ENCODE assay signal across 14 cellular contexts in the genomic region with DNA sequence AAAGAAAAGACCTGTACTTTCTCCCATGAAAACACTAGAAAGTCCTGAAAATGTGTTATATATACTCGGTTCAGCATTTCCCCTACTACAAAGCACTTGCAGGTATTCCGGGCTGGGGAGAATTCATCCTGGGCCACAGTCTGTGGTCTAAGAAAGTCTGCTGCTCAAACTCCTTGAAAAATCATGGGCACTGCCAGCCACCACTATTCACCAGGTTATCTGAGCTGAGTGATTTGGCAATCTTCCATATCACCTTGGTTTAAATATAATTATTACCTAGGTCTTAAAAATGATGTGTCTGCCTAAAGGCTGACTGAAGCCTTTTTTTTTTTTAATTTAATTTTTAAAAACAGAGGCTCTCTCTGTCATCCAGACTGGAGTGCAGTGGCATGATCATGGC. TPM values are rescaled to one million over a fixed set of nuclear protein-coding genes. Genes with fewer than 3 reads are reported as not detected.
A peak's percentile ranks its signal among the peaks of the same experiment; 100 is the strongest.
DNase-seq lines count a peak whose midpoint lies in the region; ATAC-seq and TF ChIP-seq lines count a peak whose summit lies in the region.
"Had no signal": no experiment of that assay in that cellular context is flagged by ENCODE, and none has a peak within 500 bp of the region (broad histone marks: within the 10 kb centered on the region; RNA-seq: fewer than 3 reads in every experiment).

No MANE protein-coding gene starts in this region.

- no peak for DNase-seq in activated CD4-positive, alpha-beta T cell treated with anti-CD3 and anti-CD28 coated beads for 36 hours
- DNase-seq in activated CD4-positive, alpha-beta T cell treated with anti-CD3 and anti-CD28 coated beads for 4 hours: no peak
- no peak for DNase-seq in adipocyte (ENCODE audit: low read depth)
- no peak for DNase-seq in psoas muscle
- no peak for DNase-seq in NCI-H1092 treated with DMSO at 0.1 percent for 48 hours (lab: John Stamatoyannopoulos, UW)
- DNase-seq: Caco-2, left ventricle myocardium inferior, natural killer cell, NCI-H2081 treated with DMSO at 0.1 percent for 48 hours, Right ventricle myocardium superior had no signal

- H3K4me1 ChIP-seq in HEK293 (ENCODE audit: control insufficient read depth, insufficient read depth, low read length): peaks cover 16% of the 10 kb centered on the region; the same call in 1 of the 2 replicates
- peaks cover 76% of the 10 kb centered on the region for H3K4me1 ChIP-seq in adipocyte (ENCODE audit: control insufficient read depth, insufficient read depth, low read length)
- H3K4me1 ChIP-seq in psoas muscle: peaks cover 65% of the 10 kb centered on the region
- H3K4me1 ChIP-seq: Caco-2 had no signal

- H3K4me3 ChIP-seq in HEK293 (ENCODE audit: low read depth, low read length) (no peak overlapping the region), adipocyte (ENCODE audit: low read length) (no peak overlapping the region), psoas muscle (no peak overlapping the region)
- H3K4me3 ChIP-seq: left ventricle myocardium inferior had no signal

- ATAC-seq in activated CD4-positive, alpha-beta T cell treated with anti-CD3 and anti-CD28 coated beads for 36 hours: no peak
- ATAC-seq in psoas muscle (peak; percentile 26 to 37 (median 32)), GM21390 (IDR thresholded peaks at IDR 0.05; ENCODE audit: unreplicated experiment) (no peak), HG02610 (IDR thresholded peaks at IDR 0.05; ENCODE audit: unreplicated experiment) (no peak)
- ATAC-seq: natural killer cell had no signal

- H3K9me3 Mint-ChIP-seq in activated CD4-positive, alpha-beta T cell treated with anti-CD3 and anti-CD28 coated beads for 36 hours (ENCODE audit: low read depth): peaks cover 2% of the 10 kb centered on the region
- H3K9me3 Mint-ChIP-seq: brain, natural killer cell had no signal

- H3K9ac ChIP-seq in adipocyte (ENCODE audit: low read length): peak overlapping the region; percentile 3

- peaks cover 84% of the 10 kb centered on the region for H3K4me1 Mint-ChIP-seq in activated CD4-positive, alpha-beta T cell treated with anti-CD3 and anti-CD28 coated beads for 36 hours

- peak overlapping the region; percentile 78 for H3K27ac Mint-ChIP-seq in activated CD4-positive, alpha-beta T cell treated with anti-CD3 and anti-CD28 coated beads for 36 hours
- H3K27ac Mint-ChIP-seq: brain had no signal

- intact Hi-C loops in activated CD4-positive, alpha-beta T cell treated with anti-CD3 and anti-CD28 coated beads for 36 hours (cut with DNase I, micrococcal nuclease): no loop called here
- intact Hi-C loops in psoas muscle (cut with DNase I): no loop called here

- H3K27me3 Mint-ChIP-seq in activated CD4-positive, alpha-beta T cell treated with anti-CD3 and anti-CD28 coated beads for 36 hours: no peaks in the 10 kb centered on the region
- H3K27me3 Mint-ChIP-seq: brain had no signal

- no peaks in the 10 kb centered on the region for H3K27me3 ChIP-seq in adipocyte (replicated peaks; ENCODE audit: control insufficient read depth, insufficient read depth, low read length)
- H3K27me3 ChIP-seq in psoas muscle (ENCODE audit: insufficient read depth in 3 of 3, low read length in 2 of 3): no peaks in the 10 kb centered on the region

- peaks cover 0 to 4% of the 10 kb centered on the region in 2 experiments; a peak in 1 of 3 replicates for H3K36me3 ChIP-seq in HEK293 (ENCODE audit: control insufficient read depth in 2 of 2, insufficient read depth in 1 of 2, low read length in 2 of 2)
- peaks cover 71% of the 10 kb centered on the region for H3K36me3 ChIP-seq in adipocyte (ENCODE audit: control insufficient read depth, insufficient read depth, low read length, severe bottlenecking)
- peaks cover 5 to 32% of the 10 kb centered on the region in 2 donors for H3K36me3 ChIP-seq in psoas muscle (ENCODE audit: insufficient read depth in 1 of 2, low read depth in 1 of 2)

- H3K27ac ChIP-seq in HEK293 (ENCODE audit: extremely low read depth, low read depth, low read length): no peak overlapping the region
- H3K27ac ChIP-seq in psoas muscle: peak overlapping the region; percentile 8
- H3K27ac ChIP-seq: left ventricle myocardium inferior had no signal

- H3K9me3 ChIP-seq in HEK293 (ENCODE audit: control insufficient read depth, insufficient read depth, low read depth, low read length) (no peaks in the 10 kb centered on the region), adipocyte (ENCODE audit: control insufficient read depth, low read length) (no peaks in the 10 kb centered on the region), psoas muscle (no peaks in the 10 kb centered on the region)
- H3K9me3 ChIP-seq: Caco-2, left ventricle myocardium inferior had no signal

- H3K4me3 Mint-ChIP-seq in activated CD4-positive, alpha-beta T cell treated with anti-CD3 and anti-CD28 coated beads for 36 hours: no peak overlapping the region
- H3K4me3 Mint-ChIP-seq: brain, natural killer cell had no signal

- CTCF ChIA-PET in activated CD4-positive, alpha-beta T cell treated with anti-CD3 and anti-CD28 coated beads for 36 hours (lab: Charles Lee): interaction anchor here (0.6 to 2.0 kb wide), 4 partner anchors 48 to 417 kb away, joined by 3 to 18 read pairs (median 3); a partner anchor contains a TSS
- CTCF ChIA-PET in HEK293 (lab: Yijun Ruan, JAX): interaction anchor here (0.6 to 2.3 kb wide), 5 partner anchors 10 to 689 kb away, joined by 3 to 8 read pairs (median 3); a partner anchor contains a TSS

- POLR2A ChIA-PET in activated CD4-positive, alpha-beta T cell treated with anti-CD3 and anti-CD28 coated beads for 36 hours (lab: Charles Lee): no interaction called here
- POLR2A ChIA-PET in HEK293 (lab: Yijun Ruan, JAX): interaction anchor here (0.8 to 1.0 kb wide), 2 partner anchors 10 to 50 kb away, joined by 3 to 5 read pairs; no protein-coding TSS in a partner anchor

- 92 to 100% (median 95%) methylated on average over 2 of the region's 2 CpGs for WGBS in psoas muscle, 3 donors

- peaks cover 29% of the 10 kb centered on the region for H3K36me3 Mint-ChIP-seq in activated CD4-positive, alpha-beta T cell treated with anti-CD3 and anti-CD28 coated beads for 36 hours (ENCODE audit: low read depth)
- H3K36me3 Mint-ChIP-seq: brain, natural killer cell had no signal

- TF ChIP-seq CTCF in HEK293 (tag by site-specific recombination; IDR thresholded peaks at IDR 0.05) (no peak), psoas muscle (IDR thresholded peaks at IDR 0.05) (no peak)

TF ChIP-seq in HEK293, 187 proteins besides CTCF, POLR2A, EP300 and RAD21:
- TF ChIP-seq PRDM1 (tag by site-specific recombination; IDR thresholded peaks at IDR 0.05) (peak; percentile 67), KLF10 (tag by site-specific recombination; IDR thresholded peaks at IDR 0.05) (no peak), HOXA7 (CRISPR knock-in tag; IDR thresholded peaks at IDR 0.05; ENCODE audit: borderline replicate concordance) (no peak), SP7 (tag by site-specific recombination; IDR thresholded peaks at IDR 0.05) (0 out of 2 replicates have a peak, but pooled peaks have one; percentile 33)
TF ChIP-seq in HEK293: peak in this region for 2.

RNA-seq across cellular contexts. Expression of a gene that starts 11.3 kb away (rescaled TPM):
- total RNA-seq in activated CD4-positive, alpha-beta T cell treated with anti-CD3 and anti-CD28 coated beads for 36 hours: 100 to 1,000 TPM; 140 to 141 TPM
- 1,000 to 10,000 TPM in 1 of 4 donors, 100 to 1,000 TPM in 2, 10 to 100 TPM in 1; 56.5 to 1,905 (median 378) TPM for total RNA-seq in psoas muscle
- 100 to 1,000 TPM; 296 to 849 (median 675) TPM for polyA plus RNA-seq in psoas muscle

RNA-seq across cellular contexts. Expression of a gene that starts 59.4 kb away (rescaled TPM):
- total RNA-seq in activated CD4-positive, alpha-beta T cell treated with anti-CD3 and anti-CD28 coated beads for 36 hours: 1 to 10 TPM; 1.3 to 3.0 TPM
- under 1 TPM in 3 of 4 donors, not detected in 1; 0.36 to 0.74 (median 0.58) TPM for total RNA-seq in psoas muscle
- polyA plus RNA-seq in psoas muscle: 10 to 100 TPM in 1 of 3 donors, under 1 TPM in 1, not detected in 1; 0.25 to 15.5 TPM
- total RNA-seq: Caco-2, left ventricle myocardium inferior, Right ventricle myocardium superior had no signal

Comparison
In these comparisons a context has a peak if more than half of its experiments do, and no peak if none do; other contexts are left out.
1. ATAC-seq: peak in psoas muscle (4 of 4); none in activated CD4-positive, alpha-beta T cell treated with anti-CD3 and anti-CD28 coated beads for 36 hours (single experiment), GM21390 (single experiment) and HG02610 (single experiment).